Comparison of ENCODE assay signal across 7 cellular contexts in the genomic region with DNA sequence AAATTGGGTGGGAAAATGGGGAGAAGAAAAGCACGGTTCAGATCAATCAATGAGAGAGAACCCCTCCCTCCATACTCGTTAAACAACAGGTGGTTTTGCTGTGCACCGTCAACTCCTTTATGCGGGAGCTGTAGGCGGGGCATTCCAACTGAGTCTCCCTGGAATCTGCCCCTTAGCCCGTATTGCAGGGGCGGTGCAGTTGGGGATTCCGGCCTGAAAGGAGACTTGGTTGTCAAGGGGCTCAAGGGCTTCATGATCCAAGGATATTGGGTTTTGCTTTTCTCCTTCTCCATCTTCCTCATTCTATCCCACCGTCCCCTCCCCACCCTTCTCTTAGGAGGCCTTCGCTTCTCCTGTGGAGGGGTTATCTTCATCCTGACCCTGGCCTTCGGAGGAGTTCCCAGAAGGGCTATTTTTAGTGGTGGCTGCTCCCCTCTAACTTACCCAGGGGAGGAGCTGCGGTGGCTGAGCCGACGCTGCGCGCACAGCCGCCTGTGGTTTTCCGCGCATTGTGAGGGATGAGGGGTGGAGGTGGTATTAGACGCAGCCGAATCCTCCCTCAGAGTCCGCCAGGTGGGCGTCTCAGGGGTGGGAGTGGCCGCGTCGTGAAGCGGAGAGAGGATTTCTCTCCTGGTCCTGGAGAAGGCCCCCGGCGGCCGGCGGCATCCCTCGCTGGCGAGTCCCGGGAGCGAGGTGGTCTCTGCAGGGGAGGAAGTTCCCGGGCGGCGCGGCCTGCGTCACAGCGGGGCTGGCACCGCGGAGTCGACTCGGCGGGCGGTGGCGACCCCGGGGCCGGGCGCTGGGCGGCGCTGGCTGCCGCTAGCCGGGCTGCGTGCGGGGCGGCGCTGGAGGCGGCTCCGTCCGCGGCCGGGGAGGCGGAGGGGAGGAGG. TPM values are rescaled to one million over a fixed set of nuclear protein-coding genes. Genes with fewer than 3 reads are reported as not detected.
DNase-seq lines count a peak whose midpoint lies in the region; ATAC-seq and TF ChIP-seq lines count a peak whose summit lies in the region.

No MANE protein-coding gene starts in this region.

- in situ Hi-C loops in GM13976 (cut with MboI; ENCODE audit: low sequenced_read_pairs, unreplicated experiment), result loop anchor here (10.0 kb wide), 1 partner anchor 132 kb away; no protein-coding TSS in a partner anchor
- in situ Hi-C loops in astrocyte of the cerebellum (cut with HindIII; ENCODE audit: low sequenced_read_pairs), result loop anchor here (25.0 kb wide), 1 partner anchor 330 kb away; no protein-coding TSS in a partner anchor

- H3K4me3 ChIP-seq in astrocyte of the cerebellum (ENCODE audit: low read depth, low read length), result peak overlapping the region; percentile 72

- TF ChIP-seq CTCF in GM13976 (IDR thresholded peaks at IDR 0.05; ENCODE audit: borderline replicate concordance, control extremely low read depth, extremely low read depth, insufficient read depth, missing control alignments) (peak; percentile 90), astrocyte of the cerebellum (IDR thresholded peaks at IDR 0.05; ENCODE audit: low read depth, low read length, missing control alignments) (peak; percentile 2)

- intact Hi-C loops in sciatic nerve (cut with DNase I), result loop anchor here (5.0 to 10.0 kb wide), 3 partner anchors 108 to 148 kb away; a partner anchor contains a TSS

- ATAC-seq in HG02678 (IDR thresholded peaks at IDR 0.05; ENCODE audit: unreplicated experiment), result peak; percentile 84
- peak; percentile 91 for ATAC-seq in sciatic nerve

- peak; percentile 91 for DNase-seq in GM13976 (ENCODE audit: low spot score)
- peak; percentile 75 for DNase-seq in NCI-H1092 treated with DMSO at 0.1 percent for 48 hours (lab: John Stamatoyannopoulos, UW)
- peak; percentile 79 for DNase-seq in T-helper 9 cell
- DNase-seq in astrocyte of the cerebellum (ENCODE audit: low read depth), result no peak
- DNase-seq in hypothalamus (lab: John Stamatoyannopoulos, UW), result peak in 50 of 51 donors; percentile 43 to 96 (median 79)
- DNase-seq in sciatic nerve (ENCODE audit: low spot score), result peak; percentile 89

RNA-seq across cellular contexts. Expression of a gene that starts 0.5 kb away (rescaled TPM):
- total RNA-seq in sciatic nerve, result 19.6 TPM
